10 cellular contexts compared by ENCODE assay signal in genomic region chr4:7971159-7971631, GRCh38. TPM values are rescaled to one million over a fixed set of nuclear protein-coding genes. Genes with fewer than 3 reads are reported as not detected.
DNase-seq lines count a peak whose midpoint lies in the region; ATAC-seq and TF ChIP-seq lines count a peak whose summit lies in the region.
"Had no signal": no experiment of that assay in that cellular context is flagged by ENCODE, and none has a peak within 500 bp of the region (broad histone marks: within the 10 kb centered on the region; RNA-seq: fewer than 3 reads in every experiment).

No MANE protein-coding gene starts in this region.

- H3K79me2 ChIP-seq in neural progenitor cell (ENCODE audit: low read depth): no peaks in the 10 kb centered on the region

- no peak overlapping the region for H2AFZ ChIP-seq in neural progenitor cell (replicated peaks)

- H3K36me3 Mint-ChIP-seq in natural killer cell: no peaks in the 10 kb centered on the region
- H3K36me3 Mint-ChIP-seq in neural progenitor cell: no peaks in the 10 kb centered on the region

- H3K4me1 Mint-ChIP-seq in natural killer cell (peaks cover 74 to 96% of the 10 kb centered on the region in 2 donors), neural progenitor cell (peaks cover 31% of the 10 kb centered on the region)

- H3K9me3 Mint-ChIP-seq in natural killer cell (no peaks in the 10 kb centered on the region), neural progenitor cell (no peaks in the 10 kb centered on the region)

- no peak for DNase-seq in NT2/D1 (ENCODE audit: low read depth, low spot score)
- peak; percentile 45 for DNase-seq in colonic mucosa
- DNase-seq in natural killer cell: no peak
- DNase-seq in posterior vena cava (ENCODE audit: low spot score): no peak
- no peak for DNase-seq in GM19240 (ENCODE audit: insufficient read length, low spot score)
- no peak for DNase-seq in neural progenitor cell (ENCODE audit: low spot score)
- no peak for DNase-seq in stimulated activated CD4-positive, alpha-beta T cell treated with anti-CD3 and anti-CD28 coated beads, Interleukin-12 subunit alpha, Interleukin-12 subunit beta, amount 100 ng/mL, for 4 hours
- DNase-seq: NCI-H1436 had no signal

- H3K4me3 Mint-ChIP-seq in natural killer cell (peak overlapping the region; percentile 97), neural progenitor cell (no peak overlapping the region)

- TF ChIP-seq CTCF in colonic mucosa (IDR thresholded peaks at IDR 0.05) (no peak), natural killer cell (IDR thresholded peaks at IDR 0.05) (no peak), neural progenitor cell (IDR thresholded peaks at IDR 0.05) (no peak)

- peaks cover 0 to under 1% (median 0%) of the 10 kb centered on the region in 11 experiments; a peak in 1 of 22 replicates for H4K20me1 ChIP-seq in BLaER1 treated with 17β-estradiol and CSF1 and Interleukin-3, amounts not matched to agents 10 nM and 100 nM
- no peaks in the 10 kb centered on the region for H4K20me1 ChIP-seq in neural progenitor cell (ENCODE audit: low read depth)

- ATAC-seq in natural killer cell: no peak

- peak overlapping the region; percentile 99 to 100 for H3K27ac Mint-ChIP-seq in natural killer cell
- no peak overlapping the region for H3K27ac Mint-ChIP-seq in neural progenitor cell

- H3K27me3 Mint-ChIP-seq in natural killer cell (ENCODE audit: low read depth in 2 of 2) (no peaks in the 10 kb centered on the region), neural progenitor cell (ENCODE audit: insufficient read depth, low read depth) (peaks cover 7% of the 10 kb centered on the region)

- peak overlapping the region in 2 of 10 experiments; percentile 31 to 40; a peak in 4 of 20 replicates for H3K4me3 ChIP-seq in BLaER1 treated with 17β-estradiol and CSF1 and Interleukin-3, amounts not matched to agents 10 nM and 100 nM
- H3K4me3 ChIP-seq in NT2/D1 (ENCODE audit: insufficient read length, low read depth) (no peak overlapping the region), colonic mucosa (peak overlapping the region; percentile 29), neural progenitor cell (no peak overlapping the region)
- H3K4me3 ChIP-seq: ovary had no signal

- peak overlapping the region in 2 of 11 experiments; percentile 63 to 68; a peak in 4 of 22 replicates for H3K9ac ChIP-seq in BLaER1 treated with 17β-estradiol and CSF1 and Interleukin-3, amounts not matched to agents 10 nM and 100 nM
- H3K9ac ChIP-seq in NT2/D1 (ENCODE audit: insufficient read length, low read depth): peak overlapping the region; percentile 73
- peak overlapping the region; percentile 58 to 80 for H3K9ac ChIP-seq in colonic mucosa (ENCODE audit: low read depth in 2 of 2, low read length in 2 of 2)
- H3K9ac ChIP-seq in neural progenitor cell: no peak overlapping the region

- H3K9me3 ChIP-seq in BLaER1 treated with 17β-estradiol and CSF1 and Interleukin-3, amounts not matched to agents 10 nM and 100 nM (replicated peaks in 1 of 11): no peaks in the 10 kb centered on the region
- H3K9me3 ChIP-seq in NT2/D1 (ENCODE audit: insufficient read depth, low read length) (no peaks in the 10 kb centered on the region), colonic mucosa (no peaks in the 10 kb centered on the region), neural progenitor cell (ENCODE audit: low read depth) (no peaks in the 10 kb centered on the region)
- H3K9me3 ChIP-seq: ovary had no signal

- peak overlapping the region; percentile 56 to 96 (median 72) for H3K4me2 ChIP-seq in BLaER1 treated with 17β-estradiol and CSF1 and Interleukin-3, amounts not matched to agents 10 nM and 100 nM
- H3K4me2 ChIP-seq in neural progenitor cell: no peak overlapping the region

- H3K27me3 ChIP-seq in BLaER1 treated with 17β-estradiol and CSF1 and Interleukin-3, amounts not matched to agents 10 nM and 100 nM: no peaks in the 10 kb centered on the region
- H3K27me3 ChIP-seq in NT2/D1 (ENCODE audit: insufficient read depth, insufficient read length) (no peaks in the 10 kb centered on the region), colonic mucosa (no peaks in the 10 kb centered on the region), neural progenitor cell (no peaks in the 10 kb centered on the region)
- H3K27me3 ChIP-seq: ovary had no signal

- no peaks in the 10 kb centered on the region for H3F3A ChIP-seq in neural progenitor cell (ENCODE audit: low read depth)

- peak overlapping the region in 2 of 11 experiments; percentile 62 to 70; a peak in 2 of 22 replicates for H3K27ac ChIP-seq in BLaER1 treated with 17β-estradiol and CSF1 and Interleukin-3, amounts not matched to agents 10 nM and 100 nM
- H3K27ac ChIP-seq in colonic mucosa (peak overlapping the region; percentile 93), neural progenitor cell (no peak overlapping the region)

- no peaks in the 10 kb centered on the region for H3K36me3 ChIP-seq in BLaER1 treated with 17β-estradiol and CSF1 and Interleukin-3, amounts not matched to agents 10 nM and 100 nM
- H3K36me3 ChIP-seq in NT2/D1 (ENCODE audit: insufficient read depth, insufficient read length, low read length) (no peaks in the 10 kb centered on the region), colonic mucosa (no peaks in the 10 kb centered on the region), neural progenitor cell (no peaks in the 10 kb centered on the region)
- H3K36me3 ChIP-seq: ovary had no signal

- intact Hi-C loops in colonic mucosa (cut with DNase I): no loop called here
- intact Hi-C loops in natural killer cell (cut with micrococcal nuclease): loop anchor here (5.0 kb wide), 1 partner anchor 34 kb away; the partner anchor contains the start of gene AFAP1
- intact Hi-C loops in posterior vena cava (cut with DNase I): no loop called here

- peaks cover 44 to 54% (median 49%) of the 10 kb centered on the region in 10 experiments for H3K4me1 ChIP-seq in BLaER1 treated with 17β-estradiol and CSF1 and Interleukin-3, amounts not matched to agents 10 nM and 100 nM
- peaks cover 28% of the 10 kb centered on the region for H3K4me1 ChIP-seq in NT2/D1 (ENCODE audit: insufficient read depth, insufficient read length)
- H3K4me1 ChIP-seq in colonic mucosa: peaks cover 20% of the 10 kb centered on the region
- peaks cover 2% of the 10 kb centered on the region for H3K4me1 ChIP-seq in neural progenitor cell

RNA-seq across cellular contexts. Expression of gene AFAP1, which starts 31.5 kb away (rescaled TPM):
- total RNA-seq in colonic mucosa (10 to 100 TPM; 29.7 to 43.9 TPM), natural killer cell (10 to 100 TPM in 1 of 3 donors, 1 to 10 TPM in 2; 4.9 to 12.5 (median 9.5) TPM), posterior vena cava (10 to 100 TPM; 45.3 TPM), neural progenitor cell (ENCODE audit: low replicate concordance) (6.7 and 8.2 TPM in 2 replicates)
